In the genomic region with DNA sequence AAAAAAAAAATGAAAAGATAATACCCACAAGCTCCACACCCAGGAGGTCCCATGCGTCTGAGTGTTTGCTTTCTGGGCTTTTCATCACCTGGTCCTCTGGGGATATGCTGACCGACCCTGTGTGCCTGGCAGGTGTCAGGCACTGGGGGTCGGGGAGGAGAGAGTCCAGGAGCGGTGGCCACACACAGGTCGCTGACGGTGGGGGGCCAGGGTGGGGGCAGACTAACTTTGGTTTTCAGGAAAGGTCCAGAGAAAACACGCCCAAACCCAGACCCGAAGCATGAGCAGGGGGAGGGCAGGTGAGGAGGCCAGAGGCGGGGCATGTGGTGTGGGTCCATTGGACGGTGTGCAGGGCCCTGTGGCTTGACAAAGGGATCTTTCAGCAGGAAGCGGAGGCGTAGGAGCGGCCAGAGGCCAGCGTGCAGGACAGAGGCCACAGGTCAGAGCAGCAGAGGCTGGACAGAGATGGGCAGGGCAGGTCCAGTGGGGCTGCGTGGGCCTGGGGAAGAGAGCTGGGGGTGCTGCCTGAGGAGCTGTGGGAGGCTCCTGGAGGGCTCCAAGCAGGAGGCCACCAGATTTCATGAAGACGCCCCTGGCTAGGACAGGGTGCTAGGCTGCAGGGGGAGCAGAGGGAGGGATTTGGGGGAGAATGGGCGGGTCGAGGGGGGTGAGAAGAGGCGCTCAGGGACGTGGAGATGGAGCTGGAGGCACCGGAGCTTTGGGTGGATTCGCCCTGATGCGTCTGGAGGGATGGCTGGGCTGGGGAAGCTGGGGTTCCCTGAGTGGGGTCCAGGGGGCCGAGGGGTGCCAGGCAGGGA, we compare ENCODE assay signal across 1 cellular context.
TF ChIP-seq lines count a peak whose summit lies in the region.

No MANE protein-coding gene starts in this region.

TF ChIP-seq in HepG2, 621 proteins besides CTCF, POLR2A, EP300 and RAD21 (continued from another document and continues in another):
- TF ChIP-seq SOX13 (IDR thresholded peaks at IDR 0.05) (no peak), SOX13 (CRISPR knock-in tag; conservative IDR thresholded peaks at IDR 0.05 in 1 of 2, IDR thresholded peaks at IDR 0.05 in 1 of 2) (peak in 1 of 2 experiments; percentile 28; a peak in 1 of 4 replicates), MTF2 (CRISPR knock-in tag; IDR thresholded peaks at IDR 0.05; ENCODE audit: borderline replicate concordance) (no peak), DNMT3B (CRISPR knock-in tag; conservative IDR thresholded peaks at IDR 0.05) (no peak), CHCHD3 (CRISPR knock-in tag; IDR thresholded peaks at IDR 0.05) (no peak), MXD4 (CRISPR knock-in tag; IDR thresholded peaks at IDR 0.05) (no peak; the same call in 1 of the 2 replicates), SIN3A (IDR thresholded peaks at IDR 0.05; ENCODE audit: borderline replicate concordance, low read depth, low read length) (no peak; the same call in 1 of the 2 replicates), ZNF350 (CRISPR knock-in tag; IDR thresholded peaks at IDR 0.05; ENCODE audit: borderline replicate concordance, low read depth) (peak; percentile 74; the same call in 1 of the 2 replicates), CREB1 (IDR thresholded peaks at IDR 0.05) (no peak), CREB1 (CRISPR knock-in tag; IDR thresholded peaks at IDR 0.05) (peak; percentile 65), KDM1A (CRISPR knock-in tag; IDR thresholded peaks at IDR 0.05) (no peak), ZNF124 (CRISPR knock-in tag; IDR thresholded peaks at IDR 0.05) (no peak), ZNF510 (CRISPR knock-in tag; IDR thresholded peaks at IDR 0.05; ENCODE audit: low read depth) (peak; percentile 57; the same call in 1 of the 2 replicates), HMG20B (CRISPR knock-in tag; conservative IDR thresholded peaks at IDR 0.05) (no peak; the same call in 1 of the 2 replicates), TRIM24 (CRISPR knock-in tag; IDR thresholded peaks at IDR 0.05) (no peak), KDM4B (CRISPR knock-in tag; IDR thresholded peaks at IDR 0.05) (no peak), ZIK1 (CRISPR knock-in tag; IDR thresholded peaks at IDR 0.05; ENCODE audit: borderline replicate concordance, low read depth) (no peak), ZNF75D (CRISPR knock-in tag; IDR thresholded peaks at IDR 0.05; ENCODE audit: borderline replicate concordance) (no peak), HNRNPUL1 (IDR thresholded peaks at IDR 0.05; ENCODE audit: low read depth, low read length) (no peak), ZNF160 (CRISPR knock-in tag; IDR thresholded peaks at IDR 0.05) (peak; percentile 69; the same call in 1 of the 2 replicates), ZNF549 (CRISPR knock-in tag; IDR thresholded peaks at IDR 0.05) (no peak), ZNF136 (CRISPR knock-in tag; IDR thresholded peaks at IDR 0.05; ENCODE audit: low read depth) (0 out of 2 replicates have a peak, but pooled peaks have one; percentile 34), NR3C1 (CRISPR knock-in tag; IDR thresholded peaks at IDR 0.05) (no peak), KLF16 (CRISPR knock-in tag; IDR thresholded peaks at IDR 0.05) (peak in 1 of 2 experiments; percentile 56; a peak in 1 of 4 replicates), MEF2D (CRISPR knock-in tag; IDR thresholded peaks at IDR 0.05) (no peak; the same call in 1 of the 2 replicates), GABPB1 (CRISPR knock-in tag; IDR thresholded peaks at IDR 0.05) (peak; percentile 69), HDAC6 (IDR thresholded peaks at IDR 0.05; ENCODE audit: low read depth, low read length) (no peak), BCL6 (CRISPR knock-in tag; IDR thresholded peaks at IDR 0.05) (peak; percentile 56; the same call in 1 of the 2 replicates), SAP130 (CRISPR knock-in tag; IDR thresholded peaks at IDR 0.05; ENCODE audit: low read depth) (peak; percentile 94), SYNCRIP (IDR thresholded peaks at IDR 0.05; ENCODE audit: insufficient read depth, low read depth, low read length) (no peak), HIVEP1 (CRISPR knock-in tag; IDR thresholded peaks at IDR 0.05) (peak; percentile 87; the same call in 1 of the 2 replicates), ZNF33A (CRISPR knock-in tag; IDR thresholded peaks at IDR 0.05; ENCODE audit: borderline replicate concordance) (no peak), ZNF225 (CRISPR knock-in tag; IDR thresholded peaks at IDR 0.05) (no peak)
- TF ChIP-seq, protein P1, sequence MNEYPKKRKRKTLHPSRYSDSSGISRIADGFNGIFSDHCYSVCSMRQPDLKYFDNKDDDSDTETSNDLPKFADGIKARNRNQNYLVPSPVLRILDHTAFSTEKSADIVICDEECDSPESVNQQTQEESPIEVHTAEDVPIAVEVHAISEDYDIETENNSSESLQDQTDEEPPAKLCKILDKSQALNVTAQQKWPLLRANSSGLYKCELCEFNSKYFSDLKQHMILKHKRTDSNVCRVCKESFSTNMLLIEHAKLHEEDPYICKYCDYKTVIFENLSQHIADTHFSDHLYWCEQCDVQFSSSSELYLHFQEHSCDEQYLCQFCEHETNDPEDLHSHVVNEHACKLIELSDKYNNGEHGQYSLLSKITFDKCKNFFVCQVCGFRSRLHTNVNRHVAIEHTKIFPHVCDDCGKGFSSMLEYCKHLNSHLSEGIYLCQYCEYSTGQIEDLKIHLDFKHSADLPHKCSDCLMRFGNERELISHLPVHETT (CRISPR knock-in tag; conservative IDR thresholded peaks at IDR 0.05), result no peak
- TF ChIP-seq, protein P2, sequence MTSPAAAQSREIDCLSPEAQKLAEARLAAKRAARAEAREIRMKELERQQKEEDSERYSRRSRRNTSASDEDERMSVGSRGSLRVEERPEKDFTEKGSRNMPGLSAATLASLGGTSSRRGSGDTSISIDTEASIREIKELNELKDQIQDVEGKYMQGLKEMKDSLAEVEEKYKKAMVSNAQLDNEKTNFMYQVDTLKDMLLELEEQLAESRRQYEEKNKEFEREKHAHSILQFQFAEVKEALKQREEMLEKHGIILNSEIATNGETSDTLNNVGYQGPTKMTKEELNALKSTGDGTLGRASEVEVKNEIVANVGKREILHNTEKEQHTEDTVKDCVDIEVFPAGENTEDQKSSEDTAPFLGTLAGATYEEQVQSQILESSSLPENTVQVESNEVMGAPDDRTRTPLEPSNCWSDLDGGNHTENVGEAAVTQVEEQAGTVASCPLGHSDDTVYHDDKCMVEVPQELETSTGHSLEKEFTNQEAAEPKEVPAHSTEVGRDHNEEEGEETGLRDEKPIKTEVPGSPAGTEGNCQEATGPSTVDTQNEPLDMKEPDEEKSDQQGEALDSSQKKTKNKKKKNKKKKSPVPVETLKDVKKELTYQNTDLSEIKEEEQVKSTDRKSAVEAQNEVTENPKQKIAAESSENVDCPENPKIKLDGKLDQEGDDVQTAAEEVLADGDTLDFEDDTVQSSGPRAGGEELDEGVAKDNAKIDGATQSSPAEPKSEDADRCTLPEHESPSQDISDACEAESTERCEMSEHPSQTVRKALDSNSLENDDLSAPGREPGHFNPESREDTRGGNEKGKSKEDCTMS (CRISPR knock-in tag; conservative IDR thresholded peaks at IDR 0.05), result no peak
- TF ChIP-seq, protein P3, sequence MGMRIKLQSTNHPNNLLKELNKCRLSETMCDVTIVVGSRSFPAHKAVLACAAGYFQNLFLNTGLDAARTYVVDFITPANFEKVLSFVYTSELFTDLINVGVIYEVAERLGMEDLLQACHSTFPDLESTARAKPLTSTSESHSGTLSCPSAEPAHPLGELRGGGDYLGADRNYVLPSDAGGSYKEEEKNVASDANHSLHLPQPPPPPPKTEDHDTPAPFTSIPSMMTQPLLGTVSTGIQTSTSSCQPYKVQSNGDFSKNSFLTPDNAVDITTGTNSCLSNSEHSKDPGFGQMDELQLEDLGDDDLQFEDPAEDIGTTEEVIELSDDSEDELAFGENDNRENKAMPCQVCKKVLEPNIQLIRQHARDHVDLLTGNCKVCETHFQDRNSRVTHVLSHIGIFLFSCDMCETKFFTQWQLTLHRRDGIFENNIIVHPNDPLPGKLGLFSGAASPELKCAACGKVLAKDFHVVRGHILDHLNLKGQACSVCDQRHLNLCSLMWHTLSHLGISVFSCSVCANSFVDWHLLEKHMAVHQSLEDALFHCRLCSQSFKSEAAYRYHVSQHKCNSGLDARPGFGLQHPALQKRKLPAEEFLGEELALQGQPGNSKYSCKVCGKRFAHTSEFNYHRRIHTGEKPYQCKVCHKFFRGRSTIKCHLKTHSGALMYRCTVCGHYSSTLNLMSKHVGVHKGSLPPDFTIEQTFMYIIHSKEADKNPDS (CRISPR knock-in tag; IDR thresholded peaks at IDR 0.05), result no peak
- TF ChIP-seq, protein P4, sequence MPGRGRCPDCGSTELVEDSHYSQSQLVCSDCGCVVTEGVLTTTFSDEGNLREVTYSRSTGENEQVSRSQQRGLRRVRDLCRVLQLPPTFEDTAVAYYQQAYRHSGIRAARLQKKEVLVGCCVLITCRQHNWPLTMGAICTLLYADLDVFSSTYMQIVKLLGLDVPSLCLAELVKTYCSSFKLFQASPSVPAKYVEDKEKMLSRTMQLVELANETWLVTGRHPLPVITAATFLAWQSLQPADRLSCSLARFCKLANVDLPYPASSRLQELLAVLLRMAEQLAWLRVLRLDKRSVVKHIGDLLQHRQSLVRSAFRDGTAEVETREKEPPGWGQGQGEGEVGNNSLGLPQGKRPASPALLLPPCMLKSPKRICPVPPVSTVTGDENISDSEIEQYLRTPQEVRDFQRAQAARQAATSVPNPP (CRISPR knock-in tag; IDR thresholded peaks at IDR 0.05), result no peak
- TF ChIP-seq, protein P5, sequence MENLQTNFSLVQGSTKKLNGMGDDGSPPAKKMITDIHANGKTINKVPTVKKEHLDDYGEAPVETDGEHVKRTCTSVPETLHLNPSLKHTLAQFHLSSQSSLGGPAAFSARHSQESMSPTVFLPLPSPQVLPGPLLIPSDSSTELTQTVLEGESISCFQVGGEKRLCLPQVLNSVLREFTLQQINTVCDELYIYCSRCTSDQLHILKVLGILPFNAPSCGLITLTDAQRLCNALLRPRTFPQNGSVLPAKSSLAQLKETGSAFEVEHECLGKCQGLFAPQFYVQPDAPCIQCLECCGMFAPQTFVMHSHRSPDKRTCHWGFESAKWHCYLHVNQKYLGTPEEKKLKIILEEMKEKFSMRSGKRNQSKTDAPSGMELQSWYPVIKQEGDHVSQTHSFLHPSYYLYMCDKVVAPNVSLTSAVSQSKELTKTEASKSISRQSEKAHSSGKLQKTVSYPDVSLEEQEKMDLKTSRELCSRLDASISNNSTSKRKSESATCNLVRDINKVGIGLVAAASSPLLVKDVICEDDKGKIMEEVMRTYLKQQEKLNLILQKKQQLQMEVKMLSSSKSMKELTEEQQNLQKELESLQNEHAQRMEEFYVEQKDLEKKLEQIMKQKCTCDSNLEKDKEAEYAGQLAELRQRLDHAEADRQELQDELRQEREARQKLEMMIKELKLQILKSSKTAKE (CRISPR knock-in tag; IDR thresholded peaks at IDR 0.05; ENCODE audit: borderline replicate concordance), result peak; percentile 40; the same call in 1 of the 2 replicates
- TF ChIP-seq, protein P6, sequence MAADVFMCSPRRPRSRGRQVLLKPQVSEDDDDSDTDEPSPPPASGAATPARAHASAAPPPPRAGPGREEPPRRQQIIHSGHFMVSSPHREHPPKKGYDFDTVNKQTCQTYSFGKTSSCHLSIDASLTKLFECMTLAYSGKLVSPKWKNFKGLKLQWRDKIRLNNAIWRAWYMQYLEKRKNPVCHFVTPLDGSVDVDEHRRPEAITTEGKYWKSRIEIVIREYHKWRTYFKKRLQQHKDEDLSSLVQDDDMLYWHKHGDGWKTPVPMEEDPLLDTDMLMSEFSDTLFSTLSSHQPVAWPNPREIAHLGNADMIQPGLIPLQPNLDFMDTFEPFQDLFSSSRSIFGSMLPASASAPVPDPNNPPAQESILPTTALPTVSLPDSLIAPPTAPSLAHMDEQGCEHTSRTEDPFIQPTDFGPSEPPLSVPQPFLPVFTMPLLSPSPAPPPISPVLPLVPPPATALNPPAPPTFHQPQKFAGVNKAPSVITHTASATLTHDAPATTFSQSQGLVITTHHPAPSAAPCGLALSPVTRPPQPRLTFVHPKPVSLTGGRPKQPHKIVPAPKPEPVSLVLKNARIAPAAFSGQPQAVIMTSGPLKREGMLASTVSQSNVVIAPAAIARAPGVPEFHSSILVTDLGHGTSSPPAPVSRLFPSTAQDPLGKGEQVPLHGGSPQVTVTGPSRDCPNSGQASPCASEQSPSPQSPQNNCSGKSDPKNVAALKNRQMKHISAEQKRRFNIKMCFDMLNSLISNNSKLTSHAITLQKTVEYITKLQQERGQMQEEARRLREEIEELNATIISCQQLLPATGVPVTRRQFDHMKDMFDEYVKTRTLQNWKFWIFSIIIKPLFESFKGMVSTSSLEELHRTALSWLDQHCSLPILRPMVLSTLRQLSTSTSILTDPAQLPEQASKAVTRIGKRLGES (CRISPR knock-in tag; IDR thresholded peaks at IDR 0.05; ENCODE audit: borderline replicate concordance), result no peak
- TF ChIP-seq, protein P7, sequence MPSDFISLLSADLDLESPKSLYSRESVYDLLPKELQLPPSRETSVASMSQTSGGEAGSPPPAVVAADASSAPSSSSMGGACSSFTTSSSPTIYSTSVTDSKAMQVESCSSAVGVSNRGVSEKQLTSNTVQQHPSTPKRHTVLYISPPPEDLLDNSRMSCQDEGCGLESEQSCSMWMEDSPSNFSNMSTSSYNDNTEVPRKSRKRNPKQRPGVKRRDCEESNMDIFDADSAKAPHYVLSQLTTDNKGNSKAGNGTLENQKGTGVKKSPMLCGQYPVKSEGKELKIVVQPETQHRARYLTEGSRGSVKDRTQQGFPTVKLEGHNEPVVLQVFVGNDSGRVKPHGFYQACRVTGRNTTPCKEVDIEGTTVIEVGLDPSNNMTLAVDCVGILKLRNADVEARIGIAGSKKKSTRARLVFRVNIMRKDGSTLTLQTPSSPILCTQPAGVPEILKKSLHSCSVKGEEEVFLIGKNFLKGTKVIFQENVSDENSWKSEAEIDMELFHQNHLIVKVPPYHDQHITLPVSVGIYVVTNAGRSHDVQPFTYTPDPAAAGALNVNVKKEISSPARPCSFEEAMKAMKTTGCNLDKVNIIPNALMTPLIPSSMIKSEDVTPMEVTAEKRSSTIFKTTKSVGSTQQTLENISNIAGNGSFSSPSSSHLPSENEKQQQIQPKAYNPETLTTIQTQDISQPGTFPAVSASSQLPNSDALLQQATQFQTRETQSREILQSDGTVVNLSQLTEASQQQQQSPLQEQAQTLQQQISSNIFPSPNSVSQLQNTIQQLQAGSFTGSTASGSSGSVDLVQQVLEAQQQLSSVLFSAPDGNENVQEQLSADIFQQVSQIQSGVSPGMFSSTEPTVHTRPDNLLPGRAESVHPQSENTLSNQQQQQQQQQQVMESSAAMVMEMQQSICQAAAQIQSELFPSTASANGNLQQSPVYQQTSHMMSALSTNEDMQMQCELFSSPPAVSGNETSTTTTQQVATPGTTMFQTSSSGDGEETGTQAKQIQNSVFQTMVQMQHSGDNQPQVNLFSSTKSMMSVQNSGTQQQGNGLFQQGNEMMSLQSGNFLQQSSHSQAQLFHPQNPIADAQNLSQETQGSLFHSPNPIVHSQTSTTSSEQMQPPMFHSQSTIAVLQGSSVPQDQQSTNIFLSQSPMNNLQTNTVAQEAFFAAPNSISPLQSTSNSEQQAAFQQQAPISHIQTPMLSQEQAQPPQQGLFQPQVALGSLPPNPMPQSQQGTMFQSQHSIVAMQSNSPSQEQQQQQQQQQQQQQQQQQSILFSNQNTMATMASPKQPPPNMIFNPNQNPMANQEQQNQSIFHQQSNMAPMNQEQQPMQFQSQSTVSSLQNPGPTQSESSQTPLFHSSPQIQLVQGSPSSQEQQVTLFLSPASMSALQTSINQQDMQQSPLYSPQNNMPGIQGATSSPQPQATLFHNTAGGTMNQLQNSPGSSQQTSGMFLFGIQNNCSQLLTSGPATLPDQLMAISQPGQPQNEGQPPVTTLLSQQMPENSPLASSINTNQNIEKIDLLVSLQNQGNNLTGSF (CRISPR knock-in tag; IDR thresholded peaks at IDR 0.05), result no peak
